In the genomic region with DNA sequence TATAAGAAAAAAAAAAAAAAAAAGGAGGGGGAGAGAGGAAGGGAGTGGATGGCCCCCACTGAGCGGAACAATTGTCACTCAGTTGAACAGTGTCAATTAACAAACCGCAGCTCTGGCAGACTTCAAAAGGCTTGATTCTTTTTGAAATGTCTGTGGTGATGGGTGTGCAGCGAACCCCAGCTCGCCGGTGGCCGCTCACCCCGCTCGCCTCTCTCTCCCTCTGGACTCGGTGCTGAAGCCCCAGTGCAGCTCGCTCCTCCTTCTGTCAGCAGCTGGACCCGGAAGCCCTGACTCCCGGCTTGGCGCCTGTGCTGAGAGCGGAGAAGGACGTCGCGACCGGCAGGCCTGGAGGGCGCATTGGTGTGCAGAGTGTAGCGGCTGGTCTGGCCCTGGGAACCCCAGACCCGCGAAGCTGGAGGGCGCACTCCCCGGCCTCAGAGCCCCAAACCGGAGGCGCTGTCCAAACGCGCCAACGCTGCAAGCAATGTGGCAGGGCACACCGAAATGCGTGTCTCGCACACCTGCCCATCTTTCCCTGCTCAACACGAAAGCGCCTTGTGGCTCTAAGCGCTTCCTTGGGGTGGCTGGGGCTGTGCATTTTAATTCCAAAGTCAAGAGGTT, we compare ENCODE assay signal across 9 cellular contexts. TPM values are rescaled to one million over a fixed set of nuclear protein-coding genes. Genes with fewer than 3 reads are reported as not detected.
A peak's percentile ranks its signal among the peaks of the same experiment; 100 is the strongest.
DNase-seq lines count a peak whose midpoint lies in the region; ATAC-seq, FAIRE-seq and TF ChIP-seq lines count a peak whose summit lies in the region.
"Had no signal": no experiment of that assay in that cellular context is flagged by ENCODE, and none has a peak within 500 bp of the region (broad histone marks: within the 10 kb centered on the region; RNA-seq: fewer than 3 reads in every experiment).

No MANE protein-coding gene starts in this region.

- no peak overlapping the region for H3K27ac ChIP-seq in SK-N-SH (ENCODE audit: low read depth in 2 of 2, low read length in 1 of 2)
- H3K27ac ChIP-seq in H1 (ENCODE audit: low read depth, low read length), result no peak overlapping the region
- H3K27ac ChIP-seq in naive thymus-derived CD4-positive, alpha-beta T cell (ENCODE audit: low read depth, low read length), result no peak overlapping the region
- no peak overlapping the region for H3K27ac ChIP-seq in PC-9

- no peaks in the 10 kb centered on the region for H4K20me1 ChIP-seq in SK-N-SH (ENCODE audit: insufficient read depth)
- peaks cover 0 to 5% of the 10 kb centered on the region in 2 experiments for H4K20me1 ChIP-seq in H1 (replicated peaks in 1 of 2; ENCODE audit: control insufficient read depth in 1 of 2, insufficient read depth in 2 of 2, low read length in 2 of 2)
- no peaks in the 10 kb centered on the region for H4K20me1 ChIP-seq in PC-9 (ENCODE audit: insufficient read depth)

- TF ChIP-seq CTCF in SK-N-SH (IDR thresholded peaks at IDR 0.05) (no peak), H1 (IDR thresholded peaks at IDR 0.05; ENCODE audit: control extremely low read depth in 1 of 3, insufficient read depth in 1 of 3, low read depth in 1 of 3, low read length in 3 of 3) (no peak), PC-9 (conservative IDR thresholded peaks at IDR 0.05) (no peak)

- H3K4me3 ChIP-seq in SK-N-SH (ENCODE audit: low read depth in 2 of 2, low read length in 1 of 2) (no peak overlapping the region; a peak in 1 of 4 replicates), H1 (ENCODE audit: extremely low read depth in 1 of 4, insufficient read depth in 2 of 4, low read depth in 3 of 4, low read length in 4 of 4) (peak overlapping the region; percentile 39 to 78 (median 47)), PC-9 (no peak overlapping the region)
- peak overlapping the region; percentile 51 for H3K4me3 ChIP-seq in naive thymus-derived CD4-positive, alpha-beta T cell (ENCODE audit: low read length)

- H3K4me1 Mint-ChIP-seq in naive thymus-derived CD4-positive, alpha-beta T cell, result peaks cover 16 to 62% (median 45%) of the 10 kb centered on the region in 7 donors

- H2BK15ac ChIP-seq in H1 (ENCODE audit: low read length), result no peak overlapping the region

- H3K4me3 Mint-ChIP-seq in naive thymus-derived CD4-positive, alpha-beta T cell, result peak overlapping the region; percentile 68 to 85 (median 78)

- H3K9ac ChIP-seq in SK-N-SH, result no peak overlapping the region
- H3K9ac ChIP-seq in H1 (replicated peaks in 1 of 4; ENCODE audit: extremely low read depth in 1 of 4, low read depth in 3 of 4, low read length in 3 of 4), result no peak overlapping the region

- H2AFZ ChIP-seq in SK-N-SH (ENCODE audit: low read depth) (no peak overlapping the region), H1 (ENCODE audit: low read length) (no peak overlapping the region), PC-9 (no peak overlapping the region)

- peak overlapping the region; percentile 42; the same call in 1 of the 2 replicates for H2BK5ac ChIP-seq in H1 (ENCODE audit: low read depth, low read length)

- H3F3A ChIP-seq in SK-N-SH (replicated peaks; ENCODE audit: insufficient read depth) (no peaks in the 10 kb centered on the region), PC-9 (ENCODE audit: insufficient read depth, low read depth) (no peaks in the 10 kb centered on the region)

- TF ChIP-seq EP300 in SK-N-SH (IDR thresholded peaks at IDR 0.05; ENCODE audit: borderline replicate concordance in 1 of 2, low read depth in 1 of 2, low read length in 1 of 2) (no peak), H1 (IDR thresholded peaks at IDR 0.05; ENCODE audit: borderline replicate concordance in 1 of 2, low read depth in 2 of 2, low read length in 2 of 2) (no peak)

- H3K9me2 ChIP-seq in SK-N-SH (no peaks in the 10 kb centered on the region), PC-9 (ENCODE audit: insufficient read depth) (no peaks in the 10 kb centered on the region)

- DNase-seq in activated gamma-delta T cell treated with Interleukin-2 at 50 U/mL for 16 hours (peak; percentile 23), activated gamma-delta T cell (lab: John Stamatoyannopoulos, UW) (no peak), SK-N-SH (peak; percentile 64), H1 (ENCODE audit: low read depth in 1 of 2, low spot score in 2 of 2) (peak in 1 of 2 experiments; percentile 75), PC-9 (no peak), OCI-M2 (lab: John Stamatoyannopoulos, UW; ENCODE audit: unreplicated experiment) (no peak)
- peak in 8 of 9 donors; percentile 32 to 58 (median 48) for DNase-seq in naive thymus-derived CD4-positive, alpha-beta T cell

- H2BK12ac ChIP-seq in H1 (ENCODE audit: low read depth, low read length), result no peak overlapping the region

- peak overlapping the region in 2 of 9 donors; percentile 16 to 70 for H3K27ac Mint-ChIP-seq in naive thymus-derived CD4-positive, alpha-beta T cell

- CTCF ChIA-PET in SK-N-SH (lab: Yijun Ruan, JAX) (interaction anchor here (0.9 to 2.8 kb wide), 5 partner anchors 8 to 133 kb away, joined by 3 to 11 read pairs (median 6); no protein-coding TSS in a partner anchor), H1 (lab: Charles Lee; ENCODE audit: partially characterized antibody) (interaction anchor here (0.5 to 3.5 kb wide), 17 partner anchors 10 to 427 kb away, joined by 3 to 23 read pairs (median 5); a partner anchor contains a TSS), PC-9 (lab: Charles Lee) (no interaction called here)
- CTCF ChIA-PET in naive thymus-derived CD4-positive, alpha-beta T cell (lab: Charles Lee), result no interaction called here

- H3K27me3 Mint-ChIP-seq in naive thymus-derived CD4-positive, alpha-beta T cell, result peaks cover 77 to 92% (median 81%) of the 10 kb centered on the region in 5 donors

- FAIRE-seq in H1 (lab: Jason Lieb, UNC), result no peak
- FAIRE-seq: G401.6 had no signal

- H3K14ac ChIP-seq in H1 (ENCODE audit: insufficient read length), result no peak overlapping the region

- TF ChIP-seq RAD21 in SK-N-SH (IDR thresholded peaks at IDR 0.05; ENCODE audit: low read length), result no peak
- peak in 1 of 2 experiments; percentile 1; a peak in 1 of 4 replicates for TF ChIP-seq RAD21 in H1 (IDR thresholded peaks at IDR 0.05 in 1 of 2, conservative IDR thresholded peaks at IDR 0.05 in 1 of 2; ENCODE audit: low read depth in 2 of 2, low read length in 2 of 2)

- POLR2A ChIA-PET in SK-N-SH (lab: Yijun Ruan, JAX) (no interaction called here), H1 (lab: Charles Lee; ENCODE audit: partially characterized antibody) (interaction anchor here (1.1 to 4.0 kb wide), 12 partner anchors 12 to 238 kb away, joined by 3 to 20 read pairs (median 6); a partner anchor contains a TSS), PC-9 (lab: Charles Lee; ENCODE audit: unreplicated experiment) (no interaction called here)
- POLR2A ChIA-PET in naive thymus-derived CD4-positive, alpha-beta T cell (lab: Charles Lee), result no interaction called here

- peak overlapping the region; percentile 12 for H4K91ac ChIP-seq in H1 (replicated peaks; ENCODE audit: insufficient read length, low read length)

- no peaks in the 10 kb centered on the region for H3K36me3 ChIP-seq in SK-N-SH (replicated peaks in 1 of 2; ENCODE audit: control insufficient read depth in 1 of 2, insufficient read depth in 2 of 2, low read length in 1 of 2)
- no peaks in the 10 kb centered on the region for H3K36me3 ChIP-seq in H1 (ENCODE audit: control insufficient read depth in 2 of 4, insufficient read depth in 4 of 4, low read length in 3 of 4)
- H3K36me3 ChIP-seq in naive thymus-derived CD4-positive, alpha-beta T cell (ENCODE audit: control insufficient read depth in 2 of 3, insufficient read depth in 3 of 3, low read length in 3 of 3), result no peaks in the 10 kb centered on the region
- no peaks in the 10 kb centered on the region for H3K36me3 ChIP-seq in PC-9 (ENCODE audit: low read depth)

- TF ChIP-seq POLR2A in H1 (IDR thresholded peaks at IDR 0.05; ENCODE audit: control extremely low read depth in 1 of 2, low read depth in 2 of 2, low read length in 2 of 2), result no peak

- H3K27me3 ChIP-seq in SK-N-SH (ENCODE audit: insufficient read depth), result peaks cover 89% of the 10 kb centered on the region
- H3K27me3 ChIP-seq in H1 (replicated peaks in 1 of 4; ENCODE audit: control insufficient read depth in 3 of 4, extremely low read depth in 1 of 4, insufficient read depth in 3 of 4, low read length in 3 of 4), result peaks cover 39 to 99% (median 89%) of the 10 kb centered on the region in 4 experiments
- peaks cover 25 to 65% of the 10 kb centered on the region in 2 donors for H3K27me3 ChIP-seq in naive thymus-derived CD4-positive, alpha-beta T cell (ENCODE audit: control insufficient read depth in 2 of 2, insufficient read depth in 2 of 2, low read length in 2 of 2)
- H3K27me3 ChIP-seq in PC-9 (ENCODE audit: insufficient read depth, low read depth), result peaks cover 64% of the 10 kb centered on the region

- no peak overlapping the region for H3K23ac ChIP-seq in H1 (ENCODE audit: insufficient read length)

- ATAC-seq in naive thymus-derived CD4-positive, alpha-beta T cell, result peak; percentile 62
- ATAC-seq in GM21576 (IDR thresholded peaks at IDR 0.05; ENCODE audit: unreplicated experiment), result no peak

- H3K9me3 ChIP-seq in SK-N-SH (no peaks in the 10 kb centered on the region), H1 (ENCODE audit: insufficient read depth in 2 of 2, low read depth in 1 of 2, low read length in 1 of 2) (no peaks in the 10 kb centered on the region), PC-9 (ENCODE audit: insufficient read depth, low read depth) (no peaks in the 10 kb centered on the region)
- H3K9me3 ChIP-seq in naive thymus-derived CD4-positive, alpha-beta T cell (ENCODE audit: control insufficient read depth in 2 of 3, low read length in 3 of 3), result no peaks in the 10 kb centered on the region

- no peak overlapping the region for H2AK5ac ChIP-seq in H1 (ENCODE audit: low read depth, low read length)

- H4K8ac ChIP-seq in H1 (ENCODE audit: extremely low read depth, insufficient read depth, low read length), result no peak overlapping the region

- H2BK120ac ChIP-seq in H1 (replicated peaks; ENCODE audit: low read depth, low read length), result no peak overlapping the region

- H3K9me3 Mint-ChIP-seq in naive thymus-derived CD4-positive, alpha-beta T cell, result peaks cover 0 to 9% (median 3%) of the 10 kb centered on the region in 11 donors

- H3K36me3 Mint-ChIP-seq in naive thymus-derived CD4-positive, alpha-beta T cell, result peaks cover 0 to 6% (median 0%) of the 10 kb centered on the region in 5 donors

- H3K79me1 ChIP-seq in H1 (ENCODE audit: low read depth, low read length), result no peaks in the 10 kb centered on the region

- H3K79me2 ChIP-seq in SK-N-SH (ENCODE audit: insufficient read depth) (no peaks in the 10 kb centered on the region), H1 (ENCODE audit: control insufficient read depth in 1 of 2, insufficient read depth in 2 of 2, low read length in 2 of 2) (no peaks in the 10 kb centered on the region), PC-9 (ENCODE audit: low read depth) (no peaks in the 10 kb centered on the region)

- no peak overlapping the region for H4K5ac ChIP-seq in H1 (ENCODE audit: insufficient read length, low read depth, low read length)

- H3K56ac ChIP-seq in H1 (replicated peaks; ENCODE audit: insufficient read length, low read depth, low read length), result no peak overlapping the region

- H3K4me1 ChIP-seq in SK-N-SH (ENCODE audit: control insufficient read depth in 1 of 2, insufficient read depth in 2 of 2, low read depth in 1 of 2, low read length in 1 of 2) (peaks cover 0 to 23% of the 10 kb centered on the region in 2 experiments; a peak in 1 of 4 replicates), H1 (replicated peaks in 1 of 4; ENCODE audit: control insufficient read depth in 3 of 4, insufficient read depth in 4 of 4, low read length in 3 of 4) (peaks cover 10 to 28% (median 17%) of the 10 kb centered on the region in 4 experiments), PC-9 (replicated peaks; ENCODE audit: insufficient read depth) (no peaks in the 10 kb centered on the region)
- peaks cover 20 to 42% of the 10 kb centered on the region in 2 donors for H3K4me1 ChIP-seq in naive thymus-derived CD4-positive, alpha-beta T cell (ENCODE audit: control insufficient read depth in 2 of 2, insufficient read depth in 2 of 2, low read length in 2 of 2)

- H3K4ac ChIP-seq in H1 (replicated peaks; ENCODE audit: insufficient read length, low read depth, low read length), result no peak overlapping the region

- H3K23me2 ChIP-seq in H1 (ENCODE audit: low read depth, low read length), result peaks cover 32% of the 10 kb centered on the region

- H3K18ac ChIP-seq in H1 (ENCODE audit: extremely low read depth, low read length), result peak overlapping the region; percentile 51

- no peak overlapping the region for H2BK20ac ChIP-seq in H1 (ENCODE audit: low read length)

- intact Hi-C loops in naive thymus-derived CD4-positive, alpha-beta T cell (cut with micrococcal nuclease), result loop anchor here (5.0 kb wide), 3 partner anchors 134 to 1050 kb away; a partner anchor contains a TSS
- intact Hi-C loops in PC-9 (cut with micrococcal nuclease; ENCODE audit: unreplicated experiment), result no loop called here

- 5% methylated on average over 22 of the region's 35 CpGs for WGBS in SK-N-SH (ENCODE audit: low lambda C conversion rate)
- WGBS in H1 (ENCODE audit: extremely low coverage in 1 of 2, insufficient coverage in 1 of 2, insufficient read length in 1 of 2, insufficient replicate concordance in 2 of 2, low coverage in 1 of 2, low lambda C conversion rate in 2 of 2, missing lambda C conversion rate in 1 of 2), 2 experiments, result 3% methylated on average over 28 of the region's 35 CpGs; no CpG with 5 or more reads in 1 of the 2 experiments

- H3K4me2 ChIP-seq in SK-N-SH (no peak overlapping the region), H1 (ENCODE audit: insufficient read depth in 1 of 2, low read depth in 2 of 2, low read length in 2 of 2) (peak overlapping the region; percentile 97 to 98), PC-9 (no peak overlapping the region)

- BruUV-seq in PC-9 (replicated peaks; lab: Mats Ljungman, UMichigan), result no TSS peak

RNA-seq across cellular contexts. Expression of a gene that starts 3.4 kb away (rescaled TPM):
- polyA plus RNA-seq in SK-N-SH (2012; rRNA removed) (not detected in 2 replicates), H1 (2011; rRNA removed) (0.22 and 1.4 TPM in 2 replicates)
- polyA plus RNA-seq in SK-N-SH (2012; cell fraction: cytosol; rRNA removed), result not detected in 2 replicates
- polyA plus RNA-seq in SK-N-SH (2012; cell fraction: nucleus; rRNA removed), result not detected in 2 replicates
- total RNA-seq in H1 (2021; fragmentation: NEBNext Ultra II Directional; extraction: Animal tissue kit (Norgen Biotek cat#: 25700)), result 0.28 and 0.69 TPM in 2 replicates
- polyA plus RNA-seq in H1 (2011; cell fraction: cytosol; rRNA removed), result 3.6 TPM
- polyA plus RNA-seq in H1 (2011; cell fraction: nucleus; rRNA removed), result 0.74 TPM
- 0.24 to 1.4 TPM (median 0.40 TPM) in 4 replicates for polyA plus RNA-seq in H1 (2012, experiment 1 of 2)
- not detected for polyA plus RNA-seq in H1 (2012, experiment 2 of 2)
- polyA plus RNA-seq in H1 (2013, experiment 1 of 2), result 0.28 TPM
- polyA plus RNA-seq in H1 (2013, experiment 2 of 2), result 0.55 TPM
- 0.29 and 0.66 TPM in 2 replicates for polyA minus RNA-seq in H1 (2011; rRNA and poly(A)+ RNA removed)
- not detected for polyA minus RNA-seq in H1 (2011; cell fraction: cytosol; rRNA and poly(A)+ RNA removed)
- not detected for polyA minus RNA-seq in H1 (2011; cell fraction: nucleus; rRNA and poly(A)+ RNA removed)
- total RNA-seq in naive thymus-derived CD4-positive, alpha-beta T cell, result not detected
- polyA plus RNA-seq in naive thymus-derived CD4-positive, alpha-beta T cell, result not detected
- total RNA-seq in PC-9 (2021), result not detected in 2 replicates

RNA-seq across cellular contexts. Expression of a gene that starts 23.1 kb away (rescaled TPM):
- polyA plus RNA-seq in SK-N-SH (2012; rRNA removed) (3.9 and 5.5 TPM in 2 replicates), H1 (2011; rRNA removed) (12.7 and 13.0 TPM in 2 replicates)
- polyA plus RNA-seq in SK-N-SH (2012; cell fraction: cytosol; rRNA removed), result 4.6 and 5.3 TPM in 2 replicates
- polyA plus RNA-seq in SK-N-SH (2012; cell fraction: nucleus; rRNA removed), result 11.3 and 13.8 TPM in 2 replicates
- total RNA-seq in H1 (2021; fragmentation: NEBNext Ultra II Directional; extraction: Animal tissue kit (Norgen Biotek cat#: 25700)), result 47.9 and 51.7 TPM in 2 replicates
- polyA plus RNA-seq in H1 (2011; cell fraction: cytosol; rRNA removed), result 26.3 TPM
- polyA plus RNA-seq in H1 (2011; cell fraction: nucleus; rRNA removed), result 36.0 TPM
- 20.3 to 41.2 TPM (median 27.0 TPM) in 4 replicates for polyA plus RNA-seq in H1 (2012, experiment 1 of 2)
- 2.5 TPM for polyA plus RNA-seq in H1 (2012, experiment 2 of 2)
- 47.2 TPM for polyA plus RNA-seq in H1 (2013, experiment 1 of 2)
- polyA plus RNA-seq in H1 (2013, experiment 2 of 2), result 45.8 TPM
- 16.4 and 25.0 TPM in 2 replicates for polyA minus RNA-seq in H1 (2011; rRNA and poly(A)+ RNA removed)
- 21.0 TPM for polyA minus RNA-seq in H1 (2011; cell fraction: cytosol; rRNA and poly(A)+ RNA removed)
- 30.8 TPM for polyA minus RNA-seq in H1 (2011; cell fraction: nucleus; rRNA and poly(A)+ RNA removed)
- 10 to 100 TPM; 15.6 to 47.4 (median 32.5) TPM for total RNA-seq in naive thymus-derived CD4-positive, alpha-beta T cell
- 10 to 100 TPM; 20.1 to 49.6 TPM for polyA plus RNA-seq in naive thymus-derived CD4-positive, alpha-beta T cell
- 17.2 and 21.5 TPM in 2 replicates for total RNA-seq in PC-9 (2021)

Comparison
In these comparisons a context has a peak if more than half of its experiments do, and no peak if none do; other contexts are left out.
1. DNase-seq: peak in activated gamma-delta T cell treated with Interleukin-2 at 50 U/mL for 16 hours (single experiment), SK-N-SH (single experiment) and naive thymus-derived CD4-positive, alpha-beta T cell (8 of 9); none in activated gamma-delta T cell (single experiment), PC-9 (0 of 2) and OCI-M2 (single experiment).
2. H3K4me2 ChIP-seq: peak in H1 (2 of 2); none in SK-N-SH (single experiment) and PC-9 (single experiment).
3. H3K4me3 ChIP-seq: peak in H1 (4 of 4) and naive thymus-derived CD4-positive, alpha-beta T cell (single experiment); none in SK-N-SH (0 of 2) and PC-9 (single experiment).
4. CTCF ChIA-PET loops: an anchor here in SK-N-SH (0.9 to 2.8 kb wide) and H1 (0.5 to 3.5 kb wide); none called in naive thymus-derived CD4-positive, alpha-beta T cell and PC-9.